Comparison of ENCODE assay signal across 7 cellular contexts in the genomic region with DNA sequence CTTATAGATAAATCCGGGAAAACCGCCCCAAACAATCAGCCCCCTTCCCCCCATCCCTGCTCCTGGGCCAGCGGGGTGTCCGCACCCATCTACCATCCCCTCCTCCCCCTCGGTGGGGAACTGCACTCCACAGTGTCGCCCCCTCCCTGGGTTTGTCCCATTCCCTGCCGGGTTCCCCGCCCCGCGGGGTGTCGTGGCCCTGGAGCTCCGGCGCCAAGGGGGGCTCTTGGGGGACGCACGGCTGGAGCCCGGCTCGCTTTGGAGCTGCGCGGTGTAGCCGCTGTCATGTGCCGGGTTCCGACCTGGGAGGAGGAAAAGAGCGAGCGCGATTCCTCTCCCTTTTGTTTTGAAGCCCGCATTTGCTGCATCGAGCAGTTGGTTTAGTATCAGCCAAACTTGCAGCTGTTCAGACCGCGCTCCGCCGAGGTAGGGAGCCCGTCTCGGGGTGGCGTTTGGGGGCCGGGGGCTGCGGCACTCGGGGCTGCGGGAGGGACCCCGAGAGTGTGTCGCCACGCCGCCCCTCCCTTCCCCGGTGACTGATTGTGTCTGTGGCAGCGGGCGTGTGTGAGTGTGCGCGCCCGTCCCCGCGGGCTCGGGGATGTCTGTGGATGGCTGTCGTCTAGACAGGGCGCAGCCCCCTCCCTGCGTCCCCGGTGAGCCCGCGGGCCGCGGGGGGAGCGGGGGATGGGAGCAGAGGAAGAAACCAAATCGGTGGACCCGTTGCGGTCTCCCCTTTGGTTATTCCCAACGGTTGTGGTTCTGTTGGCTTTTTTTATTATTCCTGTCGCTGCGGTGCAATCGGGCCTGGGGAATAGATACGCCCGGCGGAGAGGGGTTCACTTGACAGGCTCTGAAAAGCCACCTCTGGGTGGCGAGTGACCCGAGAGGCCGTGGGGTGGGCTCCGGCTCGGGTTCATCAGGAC. TPM values are rescaled to one million over a fixed set of nuclear protein-coding genes. Genes with fewer than 3 reads are reported as not detected.
DNase-seq lines count a peak whose midpoint lies in the region; ATAC-seq and TF ChIP-seq lines count a peak whose summit lies in the region.

No MANE protein-coding gene starts in this region.

- H3K27ac ChIP-seq in subcutaneous abdominal adipose tissue (ENCODE audit: low read depth, low read length) = peak overlapping the region; percentile 95

- ATAC-seq in GM19395 (IDR thresholded peaks at IDR 0.05; ENCODE audit: unreplicated experiment) = peak; percentile 29

- peak overlapping the region; percentile 26 to 87 (median 80) for H3K9ac ChIP-seq in subcutaneous abdominal adipose tissue (ENCODE audit: low read length in 5 of 5)

- no peak for TF ChIP-seq POLR2A in erythroblast (IDR thresholded peaks at IDR 0.05; ENCODE audit: low read length)

- H3K27me3 ChIP-seq in mononuclear cell (ENCODE audit: insufficient read depth, low read length) (no peaks in the 10 kb centered on the region), subcutaneous abdominal adipose tissue (ENCODE audit: control insufficient read depth in 5 of 5, insufficient read depth in 4 of 5, low read length in 5 of 5) (no peaks in the 10 kb centered on the region)

- DNase-seq in NCI-H446 treated with DMSO at 0.1 percent for 48 hours (lab: John Stamatoyannopoulos, UW) (peak; percentile 9), erythroblast (lab: John Stamatoyannopoulos, UW) (peak; percentile 53 to 54), DMS153 (lab: John Stamatoyannopoulos, UW) (no peak)
- peak; percentile 48 for DNase-seq in activated T-cell treated with anti-CD3 and anti-CD28 coated beads, Interleukin-2, amount 50 U/mL, for 1 hour

- peaks cover 22% of the 10 kb centered on the region for H3K4me1 ChIP-seq in mononuclear cell (ENCODE audit: insufficient read depth, low read length)
- peaks cover 9 to 49% (median 32%) of the 10 kb centered on the region in 5 donors for H3K4me1 ChIP-seq in subcutaneous abdominal adipose tissue (ENCODE audit: control insufficient read depth in 5 of 5, insufficient read depth in 5 of 5, low read length in 5 of 5)

- H3K4me3 ChIP-seq in mononuclear cell (ENCODE audit: low read length) (peak overlapping the region; percentile 54), subcutaneous abdominal adipose tissue (ENCODE audit: low read depth in 1 of 5, low read length in 5 of 5) (peak overlapping the region; percentile 69 to 94 (median 88))

- H3K36me3 ChIP-seq in subcutaneous abdominal adipose tissue (ENCODE audit: control insufficient read depth in 5 of 5, insufficient read depth in 5 of 5, low read length in 5 of 5) = peaks cover 0 to 4% (median 0%) of the 10 kb centered on the region in 5 donors

- no peaks in the 10 kb centered on the region for H3K9me3 ChIP-seq in mononuclear cell (ENCODE audit: low read depth, low read length)
- H3K9me3 ChIP-seq in subcutaneous abdominal adipose tissue (ENCODE audit: control insufficient read depth in 5 of 5, low read length in 5 of 5) = no peaks in the 10 kb centered on the region

RNA-seq across cellular contexts. Expression of gene CTIF, which starts 0.8 kb away (rescaled TPM):
- total RNA-seq in mononuclear cell = 2.7 TPM
